1 cellular context compared by ENCODE assay signal in genomic region chr19:4868286-4868834, GRCh38.
TF ChIP-seq lines count a peak whose summit lies in the region.

No MANE protein-coding gene starts in this region.

TF ChIP-seq in K562, 482 proteins besides CTCF, POLR2A, EP300 and RAD21:
- peak; percentile 66 for TF ChIP-seq RBM25 (IDR thresholded peaks at IDR 0.05; ENCODE audit: low read depth, low read length, severe bottlenecking)
- no peak for TF ChIP-seq TCFL5 (CRISPR knock-in tag; conservative IDR thresholded peaks at IDR 0.05)
- no peak for TF ChIP-seq ZNF444 (CRISPR knock-in tag; IDR thresholded peaks at IDR 0.05)
- TF ChIP-seq DPF2 (IDR thresholded peaks at IDR 0.05) = peak; percentile 2; the same call in 1 of the 2 replicates
- no peak for TF ChIP-seq E2F6 (IDR thresholded peaks at IDR 0.05; ENCODE audit: borderline replicate concordance in 1 of 2, extremely low read depth in 1 of 2, insufficient read depth in 1 of 2, insufficient read length in 1 of 2, low read depth in 1 of 2, low read length in 1 of 2, poor library complexity in 1 of 2, severe bottlenecking in 1 of 2)
- TF ChIP-seq MECOM (CRISPR knock-in tag; IDR thresholded peaks at IDR 0.05) = no peak
- no peak for TF ChIP-seq ELK3 (CRISPR knock-in tag; IDR thresholded peaks at IDR 0.05)
- TF ChIP-seq ADNP (tag; IDR thresholded peaks at IDR 0.05) = peak; percentile 76
- no peak for TF ChIP-seq ATF1 (CRISPR knock-in tag; IDR thresholded peaks at IDR 0.05)
- peak; percentile 73 for TF ChIP-seq ATF1 (tag; IDR thresholded peaks at IDR 0.05)
- no peak for TF ChIP-seq ZNF561 (CRISPR knock-in tag; conservative IDR thresholded peaks at IDR 0.05)
- TF ChIP-seq CREB3L1 (IDR thresholded peaks at IDR 0.05; ENCODE audit: borderline replicate concordance, low read depth) = no peak
- 0 out of 2 replicates have a peak, but pooled peaks have one; percentile 24 for TF ChIP-seq ZFX (CRISPR knock-in tag; IDR thresholded peaks at IDR 0.05)
- TF ChIP-seq ZNF24 (IDR thresholded peaks at IDR 0.05) = no peak
- TF ChIP-seq TAF15 (IDR thresholded peaks at IDR 0.05; ENCODE audit: low read depth, low read length) = no peak
- no peak for TF ChIP-seq CREB5 (CRISPR knock-in tag; IDR thresholded peaks at IDR 0.05)
- TF ChIP-seq NR2C2 (CRISPR knock-in tag; IDR thresholded peaks at IDR 0.05) = no peak
- TF ChIP-seq NR2C2 (tag; IDR thresholded peaks at IDR 0.05) = no peak; the same call in 1 of the 2 replicates
- no peak for TF ChIP-seq ZNF644 (tag; IDR thresholded peaks at IDR 0.05; ENCODE audit: low read depth)
- TF ChIP-seq ZNF232 (CRISPR knock-in tag; IDR thresholded peaks at IDR 0.05) = no peak
- no peak for TF ChIP-seq E2F3 (CRISPR knock-in tag; IDR thresholded peaks at IDR 0.05)
- no peak for TF ChIP-seq ZNF23 (CRISPR knock-in tag; IDR thresholded peaks at IDR 0.05)
- TF ChIP-seq MAFK (IDR thresholded peaks at IDR 0.05; ENCODE audit: low read length) = no peak
- TF ChIP-seq KAT2B (IDR thresholded peaks at IDR 0.05; ENCODE audit: low read depth, low read length) = no peak
- TF ChIP-seq TCF7L2 (IDR thresholded peaks at IDR 0.05; ENCODE audit: low read depth, low read length) = no peak
- TF ChIP-seq MLLT1 (IDR thresholded peaks at IDR 0.05) = 0 out of 4 replicates have a peak, but pooled peaks of 1 of the 2 experiments have one; percentile 1
- 0 out of 4 replicates have a peak, but pooled peaks of 1 of the 2 experiments have one; percentile 7 for TF ChIP-seq RCOR1 (IDR thresholded peaks at IDR 0.05; ENCODE audit: borderline replicate concordance in 1 of 2, low read depth in 2 of 2, low read length in 2 of 2)
- TF ChIP-seq SMARCA4 (IDR thresholded peaks at IDR 0.05) = no peak; the same call in 1 of the 2 replicates
